Comparison of ENCODE assay signal across 9 cellular contexts in the genomic region with DNA sequence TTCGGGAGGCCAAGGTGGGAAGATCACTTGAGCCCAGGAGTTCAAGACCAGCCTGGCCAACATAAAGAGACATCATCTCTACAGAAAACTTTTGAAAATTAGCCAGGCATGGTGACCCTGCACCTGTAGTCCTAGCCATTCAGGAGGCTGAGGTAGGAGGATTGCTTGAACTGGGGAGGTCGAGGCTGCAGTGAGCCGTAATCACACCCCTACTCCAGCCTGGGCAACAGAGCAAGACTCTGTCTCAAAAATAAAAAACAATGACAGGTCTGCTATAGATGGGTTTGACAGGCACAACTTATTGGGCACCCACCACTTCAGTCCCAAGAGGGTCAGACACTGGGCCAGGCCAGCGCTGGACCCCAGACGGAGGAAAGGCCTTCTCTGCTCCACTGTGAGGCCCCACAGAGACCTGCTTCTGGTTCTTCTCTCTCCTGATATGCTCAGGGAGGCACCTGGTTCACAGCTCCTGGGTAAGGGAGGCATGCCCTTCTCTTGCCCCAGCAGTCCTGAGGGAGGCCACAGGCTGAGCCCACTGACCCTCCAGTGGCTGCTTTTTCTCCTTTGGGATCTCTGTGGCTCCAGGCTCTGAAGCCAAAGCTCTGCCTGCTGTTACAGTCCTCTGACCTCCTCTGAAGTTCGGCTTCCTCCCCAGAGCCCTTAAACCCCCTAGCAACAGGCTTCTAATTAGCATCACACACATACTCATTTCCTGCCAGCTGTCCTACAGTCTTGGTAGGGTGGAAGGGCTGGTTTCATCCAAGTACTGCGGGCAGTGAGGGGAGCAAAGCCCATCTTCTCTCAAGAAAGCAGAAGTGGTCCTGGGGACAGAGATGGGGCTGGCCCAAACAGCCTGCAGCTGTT. TPM values are rescaled to one million over a fixed set of nuclear protein-coding genes. Genes with fewer than 3 reads are reported as not detected.
A peak's percentile ranks its signal among the peaks of the same experiment; 100 is the strongest.
DNase-seq lines count a peak whose midpoint lies in the region; ATAC-seq, FAIRE-seq and TF ChIP-seq lines count a peak whose summit lies in the region.
"Had no signal": no experiment of that assay in that cellular context is flagged by ENCODE, and none has a peak within 500 bp of the region (broad histone marks: within the 10 kb centered on the region; RNA-seq: fewer than 3 reads in every experiment).

No MANE protein-coding gene starts in this region.

- peak overlapping the region; percentile 20; the same call in 1 of the 2 replicates for H3K9ac ChIP-seq in MM.1S (ENCODE audit: low read length)

- POLR2A ChIA-PET in HEK293T (lab: Yijun Ruan, JAX) (interaction anchor here (2.0 kb wide), 1 partner anchor 35 kb away, joined by 11 read pairs; a partner anchor contains a TSS), WTC11 (lab: Charles Lee) (interaction anchor here (0.6 to 2.2 kb wide), 6 partner anchors 14 to 735 kb away, joined by 3 to 8 read pairs (median 5); a partner anchor contains a TSS)

- CTCF ChIA-PET in HEK293T (lab: Yijun Ruan, JAX): interaction anchor here (1.3 kb wide), 1 partner anchor 29 kb away, joined by 3 read pairs; a partner anchor contains a TSS
- CTCF ChIA-PET in WTC11 (lab: Charles Lee): interaction anchor here (0.5 to 2.7 kb wide), 11 partner anchors 9 to 158 kb away, joined by 3 to 39 read pairs (median 5); a partner anchor contains a TSS

- peak overlapping the region; percentile 73 for H2AFZ ChIP-seq in MM.1S (ENCODE audit: low read length)

- H3K9me2 ChIP-seq in MM.1S (replicated peaks; ENCODE audit: insufficient read depth, low read length): no peaks in the 10 kb centered on the region

- no peaks in the 10 kb centered on the region for H3K36me3 ChIP-seq in MM.1S (replicated peaks; ENCODE audit: insufficient read depth, low read length)

- no peaks in the 10 kb centered on the region for H3K9me3 Mint-ChIP-seq in WTC11

- no peaks in the 10 kb centered on the region for H3K9me3 ChIP-seq in MM.1S (replicated peaks; ENCODE audit: insufficient read depth, low read length)

- peak overlapping the region; percentile 93 for H3K27ac Mint-ChIP-seq in WTC11

- H3K4me1 ChIP-seq in MM.1S (ENCODE audit: low read length): peaks cover 8% of the 10 kb centered on the region

- peak; percentile 93 for FAIRE-seq in GM12892 (lab: Jason Lieb, UNC)
- FAIRE-seq: keratinocyte had no signal

- H3F3A ChIP-seq in MM.1S (ENCODE audit: insufficient read depth, low read length): no peaks in the 10 kb centered on the region

- peak overlapping the region; percentile 52 for H3K27ac ChIP-seq in MM.1S (ENCODE audit: low read length)

- no peaks in the 10 kb centered on the region for H3K27me3 ChIP-seq in MM.1S (replicated peaks; ENCODE audit: insufficient read depth, low read length)

- TF ChIP-seq CTCF in MM.1S (IDR thresholded peaks at IDR 0.05; ENCODE audit: low read length) (no peak), WTC11 (IDR thresholded peaks at IDR 0.05) (no peak)

- H4K20me1 ChIP-seq in MM.1S (ENCODE audit: insufficient read depth, low read length): no peaks in the 10 kb centered on the region

- TF ChIP-seq POLR2A in GM12892 (IDR thresholded peaks at IDR 0.05; ENCODE audit: low read depth, low read length): peak; percentile 68; the same call in 1 of the 2 replicates
- no peak for TF ChIP-seq POLR2A in erythroblast (IDR thresholded peaks at IDR 0.05; ENCODE audit: low read length)

- H3K36me3 Mint-ChIP-seq in WTC11: no peaks in the 10 kb centered on the region; the same call in 1 of the 2 replicates

- no peak overlapping the region for H3K4me3 ChIP-seq in MM.1S (ENCODE audit: low read length)

- H3K79me2 ChIP-seq in MM.1S (ENCODE audit: low read length): no peaks in the 10 kb centered on the region

- 0 out of 2 replicates have a peak overlapping the region, but pooled peaks have one; percentile 2 for H3K4me3 Mint-ChIP-seq in WTC11

- peak overlapping the region; percentile 28; the same call in 1 of the 2 replicates for H3K4me2 ChIP-seq in MM.1S (ENCODE audit: low read depth, low read length)

- DNase-seq in A172 (ENCODE audit: low spot score): peak; percentile 71
- peak; percentile 79 for DNase-seq in GM12892 (ENCODE audit: insufficient read length)
- peak; percentile 6 for DNase-seq in HEK293T (ENCODE audit: extremely low spot score)
- peak; percentile 76 for DNase-seq in MM.1S
- peak; percentile 50 for DNase-seq in WTC11 (ENCODE audit: low spot score)
- peak; percentile 82 for DNase-seq in islet precursor cell
- DNase-seq in erythroblast (lab: John Stamatoyannopoulos, UW): no peak
- DNase-seq in activated effector memory CD4-positive, alpha-beta T cell treated with Interleukin-2 at 50 U/mL for 16 hours: no peak

- no peaks in the 10 kb centered on the region for H3K27me3 Mint-ChIP-seq in WTC11 (ENCODE audit: low read depth)

- ATAC-seq in WTC11: peak; percentile 99

- H3K4me1 Mint-ChIP-seq in WTC11: peaks cover 28% of the 10 kb centered on the region

TF ChIP-seq in HEK293T, 16 proteins besides CTCF, POLR2A, EP300 and RAD21:
- TF ChIP-seq FOXM1 (IDR thresholded peaks at IDR 0.05; ENCODE audit: borderline replicate concordance) (no peak), NFRKB (IDR thresholded peaks at IDR 0.05) (no peak), LEF1 (IDR thresholded peaks at IDR 0.05; ENCODE audit: borderline replicate concordance) (no peak), ZNF384 (IDR thresholded peaks at IDR 0.05) (no peak), BHLHE40 (IDR thresholded peaks at IDR 0.05; ENCODE audit: borderline replicate concordance) (no peak), FOXA1 (IDR thresholded peaks at IDR 0.05) (no peak), HDGF (IDR thresholded peaks at IDR 0.05; ENCODE audit: borderline replicate concordance) (no peak), SUZ12 (IDR thresholded peaks at IDR 0.05) (no peak), ELF4 (IDR thresholded peaks at IDR 0.05) (no peak), FOXK2 (IDR thresholded peaks at IDR 0.05) (no peak), ARNT (IDR thresholded peaks at IDR 0.05) (no peak), SP1 (IDR thresholded peaks at IDR 0.05) (no peak), L3MBTL2 (conservative IDR thresholded peaks at IDR 0.05) (no peak), TARDBP (IDR thresholded peaks at IDR 0.05) (no peak), CTBP1 (IDR thresholded peaks at IDR 0.05; ENCODE audit: borderline replicate concordance) (no peak)
- TF ChIP-seq, protein P1, sequence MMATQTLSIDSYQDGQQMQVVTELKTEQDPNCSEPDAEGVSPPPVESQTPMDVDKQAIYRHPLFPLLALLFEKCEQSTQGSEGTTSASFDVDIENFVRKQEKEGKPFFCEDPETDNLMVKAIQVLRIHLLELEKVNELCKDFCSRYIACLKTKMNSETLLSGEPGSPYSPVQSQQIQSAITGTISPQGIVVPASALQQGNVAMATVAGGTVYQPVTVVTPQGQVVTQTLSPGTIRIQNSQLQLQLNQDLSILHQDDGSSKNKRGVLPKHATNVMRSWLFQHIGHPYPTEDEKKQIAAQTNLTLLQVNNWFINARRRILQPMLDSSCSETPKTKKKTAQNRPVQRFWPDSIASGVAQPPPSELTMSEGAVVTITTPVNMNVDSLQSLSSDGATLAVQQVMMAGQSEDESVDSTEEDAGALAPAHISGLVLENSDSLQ (IDR thresholded peaks at IDR 0.05): no peak

TF ChIP-seq in WTC11, 78 proteins besides CTCF, POLR2A, EP300 and RAD21 (continues in another document):
- TF ChIP-seq, protein P2, sequence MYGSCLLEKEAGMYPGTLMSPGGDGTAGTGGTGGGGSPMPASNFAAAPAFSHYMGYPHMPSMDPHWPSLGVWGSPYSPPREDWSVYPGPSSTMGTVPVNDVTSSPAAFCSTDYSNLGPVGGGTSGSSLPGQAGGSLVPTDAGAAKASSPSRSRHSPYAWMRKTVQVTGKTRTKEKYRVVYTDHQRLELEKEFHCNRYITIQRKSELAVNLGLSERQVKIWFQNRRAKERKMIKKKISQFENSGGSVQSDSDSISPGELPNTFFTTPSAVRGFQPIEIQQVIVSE (CRISPR knock-in tag; IDR thresholded peaks at IDR 0.05; ENCODE audit: borderline replicate concordance): no peak
- TF ChIP-seq ZNF423 (CRISPR knock-in tag; IDR thresholded peaks at IDR 0.05) (peak; percentile 59; the same call in 1 of the 2 replicates), ATF1 (CRISPR knock-in tag; IDR thresholded peaks at IDR 0.05) (no peak)
- TF ChIP-seq, protein P3, sequence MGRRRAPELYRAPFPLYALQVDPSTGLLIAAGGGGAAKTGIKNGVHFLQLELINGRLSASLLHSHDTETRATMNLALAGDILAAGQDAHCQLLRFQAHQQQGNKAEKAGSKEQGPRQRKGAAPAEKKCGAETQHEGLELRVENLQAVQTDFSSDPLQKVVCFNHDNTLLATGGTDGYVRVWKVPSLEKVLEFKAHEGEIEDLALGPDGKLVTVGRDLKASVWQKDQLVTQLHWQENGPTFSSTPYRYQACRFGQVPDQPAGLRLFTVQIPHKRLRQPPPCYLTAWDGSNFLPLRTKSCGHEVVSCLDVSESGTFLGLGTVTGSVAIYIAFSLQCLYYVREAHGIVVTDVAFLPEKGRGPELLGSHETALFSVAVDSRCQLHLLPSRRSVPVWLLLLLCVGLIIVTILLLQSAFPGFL (CRISPR knock-in tag; IDR thresholded peaks at IDR 0.05; ENCODE audit: borderline replicate concordance): no peak

RNA-seq across cellular contexts. Expression of a gene that starts 14.4 kb away (rescaled TPM):
- 726 and 852 TPM in 2 replicates for total RNA-seq in A172 (2014; rRNA removed; shearing (Covaris generic))
- not detected for polyA plus RNA-seq in GM12892 (2012; ENCODE audit: missing spikeins)
- 14.6 to 17.6 TPM (median 16.8 TPM) in 3 replicates for total RNA-seq in WTC11 (2021)

RNA-seq across cellular contexts. Expression of a gene that starts 17.6 kb away (rescaled TPM):
- total RNA-seq in A172 (2014; rRNA removed; shearing (Covaris generic)): 0.17 TPM in 1 of 2 replicates, not detected in the other
- polyA plus RNA-seq in GM12892 (2012; ENCODE audit: missing spikeins): 1.5 TPM
- 1.4 to 2.1 TPM (median 1.5 TPM) in 3 replicates for total RNA-seq in WTC11 (2021)

RNA-seq across cellular contexts. Expression of a gene that starts 28.8 kb away (rescaled TPM):
- 116 and 160 TPM in 2 replicates for total RNA-seq in A172 (2014; rRNA removed; shearing (Covaris generic))
- polyA plus RNA-seq in GM12892 (2012; ENCODE audit: missing spikeins): 23.9 TPM
- 68.4 to 84.2 TPM (median 73.9 TPM) in 3 replicates for total RNA-seq in WTC11 (2021)

RNA-seq across cellular contexts. Expression of a gene that starts 29.7 kb away (rescaled TPM):
- 0.46 and 2.8 TPM in 2 replicates for total RNA-seq in A172 (2014; rRNA removed; shearing (Covaris generic))
- 0.53 TPM for polyA plus RNA-seq in GM12892 (2012; ENCODE audit: missing spikeins)
- 1.3 to 2.0 TPM (median 1.7 TPM) in 3 replicates for total RNA-seq in WTC11 (2021)

RNA-seq across cellular contexts. Expression of a gene that starts 32.9 kb away (rescaled TPM):
- 41.3 and 63.0 TPM in 2 replicates for total RNA-seq in A172 (2014; rRNA removed; shearing (Covaris generic))
- polyA plus RNA-seq in GM12892 (2012; ENCODE audit: missing spikeins): not detected
- 0.74 to 1.6 TPM (median 0.80 TPM) in 3 replicates for total RNA-seq in WTC11 (2021)

Comparison
In these comparisons a context has a peak if more than half of its experiments do, and no peak if none do; other contexts are left out.
1. DNase-seq: peak in A172 (single experiment), GM12892 (single experiment), HEK293T (single experiment), MM.1S (single experiment), WTC11 (single experiment) and islet precursor cell (single experiment); none in erythroblast (0 of 2) and activated effector memory CD4-positive, alpha-beta T cell treated with Interleukin-2 at 50 U/mL for 16 hours (single experiment).
2. RNA of a gene that starts 14.4 kb away (total RNA-seq): 726 to 852 TPM in A172; 14.6 to 17.6 TPM in WTC11; every median in the first group is over 10 times any median in the second.